1 cellular context compared by ENCODE assay signal in the genomic region with DNA sequence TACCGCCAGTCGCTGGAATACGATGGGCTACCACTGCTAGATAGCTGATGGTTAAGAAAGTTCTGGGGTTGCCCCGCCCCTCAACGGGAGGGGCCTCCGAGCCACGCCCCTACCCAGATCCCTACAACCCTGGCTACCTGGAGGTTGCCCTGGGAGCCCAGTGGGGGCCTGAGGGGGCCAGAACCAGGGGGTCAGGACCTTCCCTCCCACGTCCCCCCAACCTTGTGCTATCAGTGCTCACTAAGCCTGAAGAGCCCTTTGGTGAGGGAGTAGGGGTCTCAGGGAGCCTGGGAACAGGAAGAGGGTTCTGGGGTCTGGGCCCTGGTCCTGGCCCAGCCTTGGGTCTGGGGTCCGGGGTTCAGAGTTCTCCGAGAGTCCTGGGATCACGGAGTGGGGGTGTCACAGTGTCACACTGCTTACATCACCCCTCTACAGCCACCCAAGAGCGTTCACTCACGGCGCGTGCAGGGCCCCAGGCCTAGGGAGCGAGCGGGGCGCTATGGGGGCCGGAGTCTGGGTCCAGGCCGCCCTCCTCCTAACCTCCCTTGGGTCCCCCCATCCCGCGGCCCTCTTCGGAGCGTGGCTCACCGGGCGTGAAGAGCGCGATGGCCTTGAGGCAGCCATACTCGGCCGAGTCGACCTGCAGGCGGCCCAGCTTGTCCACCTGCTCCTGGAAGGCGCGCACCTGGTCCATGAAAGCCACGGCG.
TF ChIP-seq lines count a peak whose summit lies in the region.

No MANE protein-coding gene starts in this region.

TF ChIP-seq in WTC11, 78 proteins besides CTCF, POLR2A, EP300 and RAD21 (continues in another document):
- TF ChIP-seq NFATC4 (CRISPR knock-in tag; IDR thresholded peaks at IDR 0.05) (no peak), AFF4 (CRISPR knock-in tag; IDR thresholded peaks at IDR 0.05; ENCODE audit: borderline replicate concordance) (no peak), ATF3 (CRISPR knock-in tag; conservative IDR thresholded peaks at IDR 0.05) (no peak), ZNF425 (CRISPR knock-in tag; conservative IDR thresholded peaks at IDR 0.05) (no peak), ZNF423 (CRISPR knock-in tag; IDR thresholded peaks at IDR 0.05) (peak; percentile 50; the same call in 1 of the 2 replicates), CREM (CRISPR knock-in tag; IDR thresholded peaks at IDR 0.05) (no peak), SMAD3 (CRISPR knock-in tag; IDR thresholded peaks at IDR 0.05; ENCODE audit: borderline replicate concordance) (no peak), PRRX2 (CRISPR knock-in tag; IDR thresholded peaks at IDR 0.05) (no peak), E2F4 (CRISPR knock-in tag; IDR thresholded peaks at IDR 0.05; ENCODE audit: borderline replicate concordance, low read depth) (peak; percentile 39), ZNF232 (CRISPR knock-in tag; IDR thresholded peaks at IDR 0.05) (no peak), ZNF281 (CRISPR knock-in tag; IDR thresholded peaks at IDR 0.05) (0 out of 2 replicates have a peak, but pooled peaks have one; percentile 58), MLX (CRISPR knock-in tag; IDR thresholded peaks at IDR 0.05) (0 out of 2 replicates have a peak, but pooled peaks have one; percentile 17), ZBTB21 (CRISPR knock-in tag; IDR thresholded peaks at IDR 0.05; ENCODE audit: borderline replicate concordance) (no peak), ETV6 (CRISPR knock-in tag; IDR thresholded peaks at IDR 0.05) (no peak), ZNF671 (CRISPR knock-in tag; IDR thresholded peaks at IDR 0.05) (no peak), ZMAT4 (CRISPR knock-in tag; IDR thresholded peaks at IDR 0.05) (no peak), MYBL2 (CRISPR knock-in tag; IDR thresholded peaks at IDR 0.05) (peak; percentile 35; the same call in 1 of the 2 replicates), ZNF396 (CRISPR knock-in tag; IDR thresholded peaks at IDR 0.05; ENCODE audit: borderline replicate concordance) (no peak), ZBTB43 (CRISPR knock-in tag; IDR thresholded peaks at IDR 0.05) (0 out of 2 replicates have a peak, but pooled peaks have one; percentile 82), OVOL2 (CRISPR knock-in tag; IDR thresholded peaks at IDR 0.05; ENCODE audit: borderline replicate concordance) (no peak), HMGA2 (CRISPR knock-in tag; IDR thresholded peaks at IDR 0.05) (no peak), SOX15 (CRISPR knock-in tag; IDR thresholded peaks at IDR 0.05) (no peak)
- TF ChIP-seq, protein P1, sequence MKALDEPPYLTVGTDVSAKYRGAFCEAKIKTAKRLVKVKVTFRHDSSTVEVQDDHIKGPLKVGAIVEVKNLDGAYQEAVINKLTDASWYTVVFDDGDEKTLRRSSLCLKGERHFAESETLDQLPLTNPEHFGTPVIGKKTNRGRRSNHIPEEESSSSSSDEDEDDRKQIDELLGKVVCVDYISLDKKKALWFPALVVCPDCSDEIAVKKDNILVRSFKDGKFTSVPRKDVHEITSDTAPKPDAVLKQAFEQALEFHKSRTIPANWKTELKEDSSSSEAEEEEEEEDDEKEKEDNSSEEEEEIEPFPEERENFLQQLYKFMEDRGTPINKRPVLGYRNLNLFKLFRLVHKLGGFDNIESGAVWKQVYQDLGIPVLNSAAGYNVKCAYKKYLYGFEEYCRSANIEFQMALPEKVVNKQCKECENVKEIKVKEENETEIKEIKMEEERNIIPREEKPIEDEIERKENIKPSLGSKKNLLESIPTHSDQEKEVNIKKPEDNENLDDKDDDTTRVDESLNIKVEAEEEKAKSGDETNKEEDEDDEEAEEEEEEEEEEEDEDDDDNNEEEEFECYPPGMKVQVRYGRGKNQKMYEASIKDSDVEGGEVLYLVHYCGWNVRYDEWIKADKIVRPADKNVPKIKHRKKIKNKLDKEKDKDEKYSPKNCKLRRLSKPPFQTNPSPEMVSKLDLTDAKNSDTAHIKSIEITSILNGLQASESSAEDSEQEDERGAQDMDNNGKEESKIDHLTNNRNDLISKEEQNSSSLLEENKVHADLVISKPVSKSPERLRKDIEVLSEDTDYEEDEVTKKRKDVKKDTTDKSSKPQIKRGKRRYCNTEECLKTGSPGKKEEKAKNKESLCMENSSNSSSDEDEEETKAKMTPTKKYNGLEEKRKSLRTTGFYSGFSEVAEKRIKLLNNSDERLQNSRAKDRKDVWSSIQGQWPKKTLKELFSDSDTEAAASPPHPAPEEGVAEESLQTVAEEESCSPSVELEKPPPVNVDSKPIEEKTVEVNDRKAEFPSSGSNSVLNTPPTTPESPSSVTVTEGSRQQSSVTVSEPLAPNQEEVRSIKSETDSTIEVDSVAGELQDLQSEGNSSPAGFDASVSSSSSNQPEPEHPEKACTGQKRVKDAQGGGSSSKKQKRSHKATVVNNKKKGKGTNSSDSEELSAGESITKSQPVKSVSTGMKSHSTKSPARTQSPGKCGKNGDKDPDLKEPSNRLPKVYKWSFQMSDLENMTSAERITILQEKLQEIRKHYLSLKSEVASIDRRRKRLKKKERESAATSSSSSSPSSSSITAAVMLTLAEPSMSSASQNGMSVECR (CRISPR knock-in tag; IDR thresholded peaks at IDR 0.05; ENCODE audit: borderline replicate concordance): no peak
- TF ChIP-seq, protein P2, sequence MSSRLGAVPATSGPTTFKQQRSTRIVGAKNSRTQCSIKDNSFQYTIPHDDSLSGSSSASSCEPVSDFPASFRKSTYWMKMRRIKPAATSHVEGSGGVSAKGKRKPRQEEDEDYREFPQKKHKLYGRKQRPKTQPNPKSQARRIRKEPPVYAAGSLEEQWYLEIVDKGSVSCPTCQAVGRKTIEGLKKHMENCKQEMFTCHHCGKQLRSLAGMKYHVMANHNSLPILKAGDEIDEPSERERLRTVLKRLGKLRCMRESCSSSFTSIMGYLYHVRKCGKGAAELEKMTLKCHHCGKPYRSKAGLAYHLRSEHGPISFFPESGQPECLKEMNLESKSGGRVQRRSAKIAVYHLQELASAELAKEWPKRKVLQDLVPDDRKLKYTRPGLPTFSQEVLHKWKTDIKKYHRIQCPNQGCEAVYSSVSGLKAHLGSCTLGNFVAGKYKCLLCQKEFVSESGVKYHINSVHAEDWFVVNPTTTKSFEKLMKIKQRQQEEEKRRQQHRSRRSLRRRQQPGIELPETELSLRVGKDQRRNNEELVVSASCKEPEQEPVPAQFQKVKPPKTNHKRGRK (CRISPR knock-in tag; IDR thresholded peaks at IDR 0.05; ENCODE audit: borderline replicate concordance): no peak
- TF ChIP-seq, protein P3, sequence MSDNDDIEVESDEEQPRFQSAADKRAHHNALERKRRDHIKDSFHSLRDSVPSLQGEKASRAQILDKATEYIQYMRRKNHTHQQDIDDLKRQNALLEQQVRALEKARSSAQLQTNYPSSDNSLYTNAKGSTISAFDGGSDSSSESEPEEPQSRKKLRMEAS (CRISPR knock-in tag; IDR thresholded peaks at IDR 0.05): peak; percentile 63; the same call in 1 of the 2 replicates
- TF ChIP-seq, protein P4, sequence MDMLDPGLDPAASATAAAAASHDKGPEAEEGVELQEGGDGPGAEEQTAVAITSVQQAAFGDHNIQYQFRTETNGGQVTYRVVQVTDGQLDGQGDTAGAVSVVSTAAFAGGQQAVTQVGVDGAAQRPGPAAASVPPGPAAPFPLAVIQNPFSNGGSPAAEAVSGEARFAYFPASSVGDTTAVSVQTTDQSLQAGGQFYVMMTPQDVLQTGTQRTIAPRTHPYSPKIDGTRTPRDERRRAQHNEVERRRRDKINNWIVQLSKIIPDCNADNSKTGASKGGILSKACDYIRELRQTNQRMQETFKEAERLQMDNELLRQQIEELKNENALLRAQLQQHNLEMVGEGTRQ (CRISPR knock-in tag; IDR thresholded peaks at IDR 0.05): no peak
